8 cellular contexts compared by ENCODE assay signal in genomic region chr10:50621981-50622496, GRCh38. TPM values are rescaled to one million over a fixed set of nuclear protein-coding genes. Genes with fewer than 3 reads are reported as not detected.
A peak's percentile ranks its signal among the peaks of the same experiment; 100 is the strongest.
DNase-seq lines count a peak whose midpoint lies in the region; ATAC-seq and TF ChIP-seq lines count a peak whose summit lies in the region.

No MANE protein-coding gene starts in this region.

- no peaks in the 10 kb centered on the region for H3K9me2 ChIP-seq in SU-DHL-6 (replicated peaks; ENCODE audit: insufficient read depth, low read length)

- peaks cover 40% of the 10 kb centered on the region for H3K4me1 ChIP-seq in ES-I3 (ENCODE audit: insufficient read depth, low read length)
- peaks cover 61% of the 10 kb centered on the region for H3K4me1 ChIP-seq in left ventricle myocardium inferior
- H3K4me1 ChIP-seq in aorta (ENCODE audit: control insufficient read depth in 1 of 2, insufficient read depth in 2 of 2, low read length in 2 of 2) = no peaks in the 10 kb centered on the region

- no peaks in the 10 kb centered on the region for H3K36me3 ChIP-seq in ES-I3 (ENCODE audit: insufficient read depth, low read length)
- no peaks in the 10 kb centered on the region for H3K36me3 ChIP-seq in KOPT-K1 (ENCODE audit: insufficient read depth, low read length)
- no peaks in the 10 kb centered on the region for H3K36me3 ChIP-seq in SU-DHL-6 (ENCODE audit: low read length)
- no peaks in the 10 kb centered on the region for H3K36me3 ChIP-seq in left ventricle myocardium inferior
- H3K36me3 ChIP-seq in aorta (ENCODE audit: control insufficient read depth in 1 of 2, insufficient read depth in 2 of 2, low read length in 1 of 2) = no peaks in the 10 kb centered on the region

- H4K20me1 ChIP-seq in SU-DHL-6 (ENCODE audit: low read depth, low read length) = peaks cover 4% of the 10 kb centered on the region

- ATAC-seq in GM21825 (IDR thresholded peaks at IDR 0.05; ENCODE audit: unreplicated experiment) (peak; percentile 31), aorta (ENCODE audit: low FRiP score) (peak; percentile 72)

- peak overlapping the region; percentile 80 for H3K4me2 ChIP-seq in SU-DHL-6 (ENCODE audit: low read depth, low read length, poor library complexity, severe bottlenecking)

- H3K27ac ChIP-seq in KOPT-K1 (ENCODE audit: low read depth, low read length, poor library complexity, severe bottlenecking) (peak overlapping the region; percentile 74), SU-DHL-6 (ENCODE audit: low read depth, low read length) (peak overlapping the region; percentile 86), left ventricle myocardium inferior (replicated peaks) (peak overlapping the region; percentile 99), aorta (ENCODE audit: low read depth in 1 of 2, low read length in 2 of 2) (peak overlapping the region; percentile 12 to 21)

- TF ChIP-seq CTCF in SU-DHL-6 (IDR thresholded peaks at IDR 0.05; ENCODE audit: insufficient read depth, low read length, poor library complexity, severe bottlenecking) (no peak), left ventricle myocardium inferior (IDR thresholded peaks at IDR 0.05; ENCODE audit: borderline replicate concordance) (no peak)

- H3K4me3 ChIP-seq in SU-DHL-6 (ENCODE audit: insufficient read depth, low read length, poor library complexity, severe bottlenecking) (peak overlapping the region; percentile 70), left ventricle myocardium inferior (peak overlapping the region; percentile 84), aorta (ENCODE audit: low read length in 2 of 2) (peak overlapping the region; percentile 83 to 92)

- intact Hi-C loops in left ventricle myocardium inferior (cut with micrococcal nuclease) = loop anchor here (10.0 kb wide), 2 partner anchors 207 to 317 kb away; no protein-coding TSS in a partner anchor
- intact Hi-C loops in posterior cingulate gyrus (cut with DNase I) = loop anchor here (5.0 kb wide), 3 partner anchors 45 to 110 kb away; no protein-coding TSS in a partner anchor
- intact Hi-C loops in aorta (cut with DNase I) = loop anchor here (2.0 to 10.0 kb wide), 7 partner anchors 70 to 297 kb away; no protein-coding TSS in a partner anchor

- peaks cover 46% of the 10 kb centered on the region for H3K79me2 ChIP-seq in SU-DHL-6 (ENCODE audit: insufficient read depth, low read length)

- peaks cover 22% of the 10 kb centered on the region for H3F3A ChIP-seq in SU-DHL-6 (ENCODE audit: insufficient read depth)

- H2AFZ ChIP-seq in SU-DHL-6 (ENCODE audit: low read depth, low read length, severe bottlenecking) = peak overlapping the region; percentile 0

- H3K9me3 ChIP-seq in ES-I3 (ENCODE audit: control insufficient read depth, insufficient read depth, low read length) (no peaks in the 10 kb centered on the region), KOPT-K1 (ENCODE audit: insufficient read depth, low read length, poor library complexity, severe bottlenecking) (no peaks in the 10 kb centered on the region), SU-DHL-6 (ENCODE audit: insufficient read depth, low read length) (no peaks in the 10 kb centered on the region), left ventricle myocardium inferior (replicated peaks) (no peaks in the 10 kb centered on the region), aorta (ENCODE audit: control insufficient read depth, low read length) (no peaks in the 10 kb centered on the region)

- H3K27me3 ChIP-seq in SU-DHL-6 (ENCODE audit: low read length) (no peaks in the 10 kb centered on the region), left ventricle myocardium inferior (ENCODE audit: low read depth) (no peaks in the 10 kb centered on the region), aorta (ENCODE audit: control insufficient read depth in 1 of 2, insufficient read depth in 2 of 2, low read length in 1 of 2) (no peaks in the 10 kb centered on the region)

- H3K9ac ChIP-seq in ES-I3 (ENCODE audit: low read depth, low read length) (peak overlapping the region; percentile 86; the same call in 1 of the 2 replicates), SU-DHL-6 (ENCODE audit: low read length) (peak overlapping the region; percentile 70)

- DNase-seq in amniotic stem cell (lab: John Stamatoyannopoulos, UW) = peak; percentile 80
- peak; percentile 97 for DNase-seq in left ventricle myocardium inferior
- peak; percentile 84 to 98 (median 89) for DNase-seq in posterior cingulate gyrus
- DNase-seq in aorta = peak; percentile 98 to 99

- WGBS in aorta, 2 donors = 0 to 1% methylated on average over 17 of the region's 17 CpGs

RNA-seq across cellular contexts. Expression of gene SGMS1, which starts 1.7 kb away (rescaled TPM):
- 18.6 TPM for total RNA-seq in left ventricle myocardium inferior
- 10 to 100 TPM; 33.1 to 54.3 TPM for total RNA-seq in aorta
- 10 to 100 TPM in 1 of 2 donors, 1 to 10 TPM in 1; 8.9 to 11.3 TPM for polyA plus RNA-seq in aorta

Comparison
In these comparisons a context has a peak if more than half of its experiments do, and no peak if none do; other contexts are left out.
1. Peak in every context shown above with its lines: DNase-seq, ATAC-seq, H3K4me3 ChIP-seq and H3K27ac ChIP-seq.
2. H3K27ac ChIP-seq: peak in every context shown above with its lines; median percentile 99 in left ventricle myocardium inferior; 86 in SU-DHL-6; 74 in KOPT-K1; 16 in aorta.